Comparison of ENCODE assay signal across 8 cellular contexts in genomic region chr15:24954783-24955548, GRCh38.
A peak's percentile ranks its signal among the peaks of the same experiment; 100 is the strongest.
DNase-seq lines count a peak whose midpoint lies in the region; ATAC-seq and TF ChIP-seq lines count a peak whose summit lies in the region.

TSS of gene SNRPN (plus strand) at chr15:24954987. CDS start at chr15:24974454, 19,467 bp downstream.
TSS of gene SNURF (plus strand) at chr15:24954987. CDS start at chr15:24955049, 62 bp downstream.

- peak; percentile 65 for TF ChIP-seq POLR2A in erythroblast (IDR thresholded peaks at IDR 0.05; ENCODE audit: low read length)

- peak within 1 kb of the TSS; percentile 78 to 86 for H3K27ac ChIP-seq in mucosa of rectum (ENCODE audit: low read depth in 2 of 2, low read length in 2 of 2)

- DNase-seq in GM10266 (ENCODE audit: extremely low spot score) (peak; percentile 51), NCI-H82 treated with DMSO at 0.1 percent for 48 hours (lab: John Stamatoyannopoulos, UW; ENCODE audit: unreplicated experiment) (peak; percentile 6), activated T-cell treated with anti-CD3 and anti-CD28 coated beads for 4 hours (peak; percentile 22), erythroblast (lab: John Stamatoyannopoulos, UW) (peak; percentile 48 to 63), cerebellar nuclear complex (lab: John Stamatoyannopoulos, UW) (no peak)
- peak; percentile 11 to 29 for DNase-seq in stimulated activated CD8-positive, alpha-beta memory T cell treated with anti-CD3 and anti-CD28 coated beads, Interleukin-4, amount 100 ng/mL, for 1 hour (ENCODE audit: low read depth in 2 of 2, low spot score in 1 of 2)

- H3K36me3 ChIP-seq in mucosa of rectum (ENCODE audit: control insufficient read depth in 2 of 2, insufficient read depth in 2 of 2, low read length in 2 of 2): no peaks in the 10 kb centered on the region

- no peaks in the 10 kb centered on the region for H3K27me3 ChIP-seq in mucosa of rectum (ENCODE audit: control insufficient read depth in 2 of 2, insufficient read depth in 2 of 2, low read length in 2 of 2)

- H3K9ac ChIP-seq in mucosa of rectum (ENCODE audit: low read depth in 1 of 2, low read length in 2 of 2): peak within 1 kb of the TSS; percentile 73 to 84

- H3K9me3 ChIP-seq in mucosa of rectum (ENCODE audit: control insufficient read depth in 2 of 2, low read length in 2 of 2): no peaks in the 10 kb centered on the region

- no peak for TF ChIP-seq CTCF in GM10266 (IDR thresholded peaks at IDR 0.05; ENCODE audit: control insufficient read depth, insufficient read depth, low read depth, missing control alignments)

- H3K4me1 ChIP-seq in mucosa of rectum (ENCODE audit: control insufficient read depth in 2 of 2, insufficient read depth in 2 of 2, low read length in 2 of 2): peaks cover 0 to 2% of the 10 kb centered on the region in 2 donors

- peak; percentile 66 for ATAC-seq in HG02852 (IDR thresholded peaks at IDR 0.05; ENCODE audit: unreplicated experiment)

- H3K4me3 ChIP-seq in mucosa of rectum (ENCODE audit: low read length in 2 of 2): peak within 1 kb of the TSS; percentile 88 to 90

Comparison
In these comparisons a context has a peak if more than half of its experiments do, and no peak if none do; other contexts are left out.
1. DNase-seq: peak in GM10266 (single experiment), NCI-H82 treated with DMSO at 0.1 percent for 48 hours (single experiment), activated T-cell treated with anti-CD3 and anti-CD28 coated beads for 4 hours (single experiment), erythroblast (2 of 2) and stimulated activated CD8-positive, alpha-beta memory T cell treated with anti-CD3 and anti-CD28 coated beads, Interleukin-4, amount 100 ng/mL, for 1 hour (2 of 2); none in cerebellar nuclear complex (0 of 2).